Comparison of ENCODE assay signal across 13 cellular contexts in the genomic region with DNA sequence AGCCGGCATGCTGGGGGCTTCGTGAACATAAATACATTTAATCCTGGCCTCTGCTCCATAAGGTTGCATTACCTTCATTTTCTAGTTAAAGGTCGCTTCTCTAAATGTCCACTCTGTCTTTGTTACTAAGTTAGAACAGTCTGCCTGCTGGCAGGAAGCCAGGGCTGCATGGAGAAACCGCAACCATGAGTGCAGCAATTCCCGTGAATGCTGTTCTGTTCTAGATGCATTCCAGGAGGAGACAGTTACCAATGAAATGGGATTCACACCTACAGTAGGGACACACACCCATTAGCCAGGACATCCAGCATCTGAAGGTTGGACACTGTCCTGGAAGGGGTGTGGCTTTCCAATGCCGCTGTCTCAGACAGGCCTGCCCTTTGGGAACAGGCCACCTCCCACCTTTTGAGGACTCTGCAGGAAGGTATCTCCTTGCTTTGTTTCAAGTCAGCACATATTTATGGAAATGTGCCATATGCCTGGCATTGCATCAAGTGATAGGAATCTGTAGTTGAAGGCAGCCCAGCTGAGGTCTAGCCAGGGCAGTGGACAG.
DNase-seq lines count a peak whose midpoint lies in the region; ATAC-seq and TF ChIP-seq lines count a peak whose summit lies in the region.
"Had no signal": no experiment of that assay in that cellular context is flagged by ENCODE, and none has a peak within 500 bp of the region (broad histone marks: within the 10 kb centered on the region; RNA-seq: fewer than 3 reads in every experiment).

No MANE protein-coding gene starts in this region.

- peaks cover 0 to 1% of the 10 kb centered on the region in 2 donors for H3K4me1 Mint-ChIP-seq in stimulated activated naive B cell treated with anti-CD40 and anti-IgM and Interleukin-4, amounts not matched to agents 10 μg/mL and 1 μg/mL and 100 μg/mL, for 72 hours

- no peak overlapping the region for H3K4me3 Mint-ChIP-seq in stimulated activated naive B cell treated with anti-CD40 and anti-IgM and Interleukin-4, amounts not matched to agents 10 μg/mL and 1 μg/mL and 100 μg/mL, for 72 hours

- H3K27ac ChIP-seq in psoas muscle, result no peak overlapping the region

- TF ChIP-seq CTCF in fibroblast of the aortic adventitia (IDR thresholded peaks at IDR 0.05; ENCODE audit: insufficient read depth, low read length) (no peak), psoas muscle (IDR thresholded peaks at IDR 0.05) (no peak)

- 19 to 28% (median 21%) methylated on average over 6 of the region's 6 CpGs for WGBS in psoas muscle, 3 donors

- no peaks in the 10 kb centered on the region for H3K27me3 ChIP-seq in psoas muscle (ENCODE audit: insufficient read depth in 3 of 3, low read length in 2 of 3)

- no peak overlapping the region for H3K4me3 ChIP-seq in fibroblast of the aortic adventitia (ENCODE audit: low read depth, low read length)
- no peak overlapping the region for H3K4me3 ChIP-seq in psoas muscle

- peak; percentile 33 to 81 (median 34) for ATAC-seq in psoas muscle
- no peak for ATAC-seq in stimulated activated naive B cell treated with anti-CD40 and anti-IgM and Interleukin-4, amounts not matched to agents 10 μg/mL and 1 μg/mL and 100 μg/mL, for 72 hours (replicated peaks)
- ATAC-seq: left colon had no signal

- intact Hi-C loops in psoas muscle (cut with DNase I), result no loop called here

- no peaks in the 10 kb centered on the region for H3K27me3 Mint-ChIP-seq in stimulated activated naive B cell treated with anti-CD40 and anti-IgM and Interleukin-4, amounts not matched to agents 10 μg/mL and 1 μg/mL and 100 μg/mL, for 72 hours

- H3K4me1 ChIP-seq in psoas muscle, result peaks cover 5% of the 10 kb centered on the region

- in situ Hi-C loops in SK-MEL-5 (cut with HindIII; ENCODE audit: low pct_unique_long_range_greater_than_20kb, low sequenced_read_pairs), result no loop called here

- no peaks in the 10 kb centered on the region for H3K36me3 ChIP-seq in psoas muscle (ENCODE audit: insufficient read depth in 1 of 2, low read depth in 1 of 2)

- no peak overlapping the region for H3K27ac Mint-ChIP-seq in stimulated activated naive B cell treated with anti-CD40 and anti-IgM and Interleukin-4, amounts not matched to agents 10 μg/mL and 1 μg/mL and 100 μg/mL, for 72 hours

- DNase-seq in EL (peak; percentile 80), SK-MEL-5 (ENCODE audit: low read depth, low spot score) (peak; percentile 83), fibroblast of the aortic adventitia (ENCODE audit: low read depth) (peak; percentile 54), psoas muscle (peak in 1 of 2 donors; percentile 31), NCI-H1105 (lab: John Stamatoyannopoulos, UW) (no peak), hippocampal formation (lab: John Stamatoyannopoulos, UW) (no peak), putamen (ENCODE audit: low spot score) (no peak)
- DNase-seq in stimulated activated naive B cell treated with anti-CD40 and anti-IgM and Interleukin-4, amounts not matched to agents 10 μg/mL and 1 μg/mL and 100 μg/mL, for 72 hours, result no peak
- DNase-seq: activated CD4-positive, CD25-positive, alpha-beta regulatory T cell; activated effector memory CD4-positive, alpha-beta T cell treated with anti-CD3 and anti-CD28 coated beads, Interleukin-2, amount 50 U/mL, for 16 hours; COR-L47; GOT3 had no signal

- no peaks in the 10 kb centered on the region for H3K36me3 Mint-ChIP-seq in stimulated activated naive B cell treated with anti-CD40 and anti-IgM and Interleukin-4, amounts not matched to agents 10 μg/mL and 1 μg/mL and 100 μg/mL, for 72 hours

- H3K9me3 Mint-ChIP-seq in stimulated activated naive B cell treated with anti-CD40 and anti-IgM and Interleukin-4, amounts not matched to agents 10 μg/mL and 1 μg/mL and 100 μg/mL, for 72 hours, result no peaks in the 10 kb centered on the region

- H3K9me3 ChIP-seq in psoas muscle, result no peaks in the 10 kb centered on the region

Comparison
In these comparisons a context has a peak if more than half of its experiments do, and no peak if none do; other contexts are left out.
1. DNase-seq: peak in EL (single experiment), SK-MEL-5 (single experiment) and fibroblast of the aortic adventitia (single experiment); none in NCI-H1105 (single experiment), hippocampal formation (0 of 2), putamen (single experiment) and stimulated activated naive B cell treated with anti-CD40 and anti-IgM and Interleukin-4, amounts not matched to agents 10 μg/mL and 1 μg/mL and 100 μg/mL, for 72 hours (single experiment).
2. ATAC-seq: peak in psoas muscle (4 of 4); none in stimulated activated naive B cell treated with anti-CD40 and anti-IgM and Interleukin-4, amounts not matched to agents 10 μg/mL and 1 μg/mL and 100 μg/mL, for 72 hours (0 of 2).